Comparison of ENCODE assay signal across 9 cellular contexts in genomic region chr18:21489119-21489750, GRCh38.
DNase-seq lines count a peak whose midpoint lies in the region; ATAC-seq and TF ChIP-seq lines count a peak whose summit lies in the region.
"Had no signal": no experiment of that assay in that cellular context is flagged by ENCODE, and none has a peak within 500 bp of the region (broad histone marks: within the 10 kb centered on the region; RNA-seq: fewer than 3 reads in every experiment).

No MANE protein-coding gene starts in this region.

- no peaks in the 10 kb centered on the region for H3K4me1 ChIP-seq in trophoblast cell (ENCODE audit: control insufficient read depth in 1 of 2, insufficient read depth in 2 of 2, low read length in 2 of 2)
- H3K4me1 ChIP-seq: SJSA1 had no signal

- no peak overlapping the region for H2BK5ac ChIP-seq in trophoblast cell (ENCODE audit: low read depth, low read length, poor library complexity)

- no peak overlapping the region for H3K4me2 ChIP-seq in trophoblast cell (ENCODE audit: low read length)

- peaks cover 4% of the 10 kb centered on the region for H3K27me3 Mint-ChIP-seq in CD4-positive, alpha-beta T cell

- no peaks in the 10 kb centered on the region for H3K79me1 ChIP-seq in trophoblast cell (ENCODE audit: low read length)

- no peaks in the 10 kb centered on the region for H3K4me1 Mint-ChIP-seq in CD4-positive, alpha-beta T cell (ENCODE audit: low read depth)

- CTCF ChIA-PET in CD4-positive, alpha-beta T cell (lab: Charles Lee): interaction anchor here (0.6 kb wide), 1 partner anchor 317 kb away, joined by 3 read pairs; no protein-coding TSS in a partner anchor

- no peaks in the 10 kb centered on the region for H3K9me3 Mint-ChIP-seq in CD4-positive, alpha-beta T cell

- H4K8ac ChIP-seq in trophoblast cell (ENCODE audit: low read depth, low read length): no peak overlapping the region

- no peaks in the 10 kb centered on the region for H3K36me3 Mint-ChIP-seq in CD4-positive, alpha-beta T cell (ENCODE audit: low read depth)

- no peaks in the 10 kb centered on the region for H3K79me2 ChIP-seq in trophoblast cell (ENCODE audit: control insufficient read depth, insufficient read depth, low read length, poor library complexity)

- POLR2A ChIA-PET in CD4-positive, alpha-beta T cell (lab: Charles Lee): no interaction called here

- peak in 2 of 10 experiments; percentile 3 to 11 for DNase-seq in CD4-positive, alpha-beta T cell
- peak; percentile 74 for DNase-seq in NCI-H146 (lab: John Stamatoyannopoulos, UW)
- DNase-seq in WERI-Rb-1: peak; percentile 63
- DNase-seq in germinal center (ENCODE audit: low spot score): peak; percentile 59
- DNase-seq in trophoblast cell: peak; percentile 48 to 76
- DNase-seq in KG1 (lab: John Stamatoyannopoulos, UW): no peak

- ATAC-seq in CD4-positive, alpha-beta T cell (ENCODE audit: poor library complexity): no peak
- ATAC-seq in GM19351 (IDR thresholded peaks at IDR 0.05; ENCODE audit: unreplicated experiment) (peak; percentile 46), GM18498 (IDR thresholded peaks at IDR 0.05; ENCODE audit: unreplicated experiment) (no peak)

- H3K23ac ChIP-seq in trophoblast cell (ENCODE audit: low read length): no peak overlapping the region

- no peak overlapping the region for H4K91ac ChIP-seq in trophoblast cell (ENCODE audit: low read depth, low read length)

- H3K9ac ChIP-seq in trophoblast cell (ENCODE audit: low read length): no peak overlapping the region

- H2BK12ac ChIP-seq in trophoblast cell (ENCODE audit: low read length): no peak overlapping the region

- no peak overlapping the region for H3K4me3 ChIP-seq in WERI-Rb-1 (ENCODE audit: low read depth, low read length)
- H3K4me3 ChIP-seq in trophoblast cell (ENCODE audit: low read depth, low read length): no peak overlapping the region
- H3K4me3 ChIP-seq: SJSA1 had no signal

- H2BK120ac ChIP-seq in trophoblast cell (ENCODE audit: insufficient read depth, low read length, poor library complexity): no peak overlapping the region

- no peaks in the 10 kb centered on the region for H3K36me3 ChIP-seq in WERI-Rb-1
- peaks cover 16 to 30% of the 10 kb centered on the region in 2 experiments for H3K36me3 ChIP-seq in trophoblast cell (ENCODE audit: control insufficient read depth in 1 of 2, insufficient read depth in 2 of 2, low read length in 2 of 2)
- H3K36me3 ChIP-seq: SJSA1 had no signal

- no peak overlapping the region for H2AFZ ChIP-seq in trophoblast cell (ENCODE audit: insufficient read depth, low read length, poor library complexity)

- no peak overlapping the region for H3K4ac ChIP-seq in trophoblast cell (ENCODE audit: low read depth, low read length)

- no peak overlapping the region for H4K12ac ChIP-seq in trophoblast cell (ENCODE audit: low read depth, low read length)

- no CpG with 5 or more reads among the region's 6 CpGs for WGBS in trophoblast cell (ENCODE audit: extremely low coverage, insufficient coverage, insufficient read length)

- H3K27me3 ChIP-seq in CD4-positive, alpha-beta T cell (ENCODE audit: control insufficient read depth, insufficient read depth, low read length): no peaks in the 10 kb centered on the region
- H3K27me3 ChIP-seq in WERI-Rb-1 (ENCODE audit: insufficient read depth, low read depth, severe bottlenecking) (no peaks in the 10 kb centered on the region), trophoblast cell (ENCODE audit: insufficient read depth, low read length) (no peaks in the 10 kb centered on the region)
- H3K27me3 ChIP-seq: SJSA1 had no signal

- H3K4me3 Mint-ChIP-seq in CD4-positive, alpha-beta T cell: no peak overlapping the region

- no peak overlapping the region for H3K27ac ChIP-seq in CD4-positive, alpha-beta T cell (ENCODE audit: low read depth, low read length)
- H3K27ac ChIP-seq in WERI-Rb-1 (no peak overlapping the region), trophoblast cell (ENCODE audit: low read depth, low read length) (no peak overlapping the region)
- H3K27ac ChIP-seq: SJSA1 had no signal

- intact Hi-C loops in CD4-positive, alpha-beta T cell (cut with DNase I, micrococcal nuclease): loop anchor here (1.0 kb wide), 1 partner anchor 467 kb away; no protein-coding TSS in a partner anchor

- no peak overlapping the region for H3K27ac Mint-ChIP-seq in CD4-positive, alpha-beta T cell

- no peaks in the 10 kb centered on the region for H3K9me3 ChIP-seq in CD4-positive, alpha-beta T cell (ENCODE audit: control insufficient read depth, low read length)
- H3K9me3 ChIP-seq in WERI-Rb-1 (ENCODE audit: severe bottlenecking): no peaks in the 10 kb centered on the region
- H3K9me3 ChIP-seq in trophoblast cell (ENCODE audit: insufficient read depth, low read depth, low read length): no peaks in the 10 kb centered on the region
- H3K9me3 ChIP-seq: SJSA1 had no signal

- no peak overlapping the region for H3K18ac ChIP-seq in trophoblast cell (ENCODE audit: low read length)

- H3K14ac ChIP-seq in trophoblast cell (ENCODE audit: low read length): no peak overlapping the region

- H2AK5ac ChIP-seq in trophoblast cell (ENCODE audit: low read length): no peak overlapping the region

- TF ChIP-seq CTCF in CD4-positive, alpha-beta T cell (IDR thresholded peaks at IDR 0.05): peak; percentile 48
- peak; percentile 78 for TF ChIP-seq CTCF in WERI-Rb-1 (IDR thresholded peaks at IDR 0.05; ENCODE audit: low read depth, low read length)
